Comparison of ENCODE assay signal across 8 cellular contexts in genomic region chr22:35399678-35400334, GRCh38. TPM values are rescaled to one million over a fixed set of nuclear protein-coding genes. Genes with fewer than 3 reads are reported as not detected.
DNase-seq lines count a peak whose midpoint lies in the region; ATAC-seq, FAIRE-seq and TF ChIP-seq lines count a peak whose summit lies in the region.

Gene MCM5 (plus strand): TSS chr22:35400140. CDS start chr22:35400439, 299 bp downstream.

- H3K9me3 ChIP-seq in HUES64 (ENCODE audit: insufficient read depth, low read depth, low read length): no peaks in the 10 kb centered on the region
- H3K9me3 ChIP-seq in OCI-LY1 (ENCODE audit: low read length): no peaks in the 10 kb centered on the region
- H3K9me3 ChIP-seq in endothelial cell of umbilical vein (replicated peaks; ENCODE audit: control insufficient read depth, insufficient read depth, low read length): no peaks in the 10 kb centered on the region

- CTCF ChIA-PET in endothelial cell of umbilical vein (lab: Charles Lee): no interaction called here

- peaks cover 13% of the 10 kb centered on the region for H3K79me2 ChIP-seq in OCI-LY1 (ENCODE audit: insufficient read depth, low read length)
- peaks cover 19% of the 10 kb centered on the region for H3K79me2 ChIP-seq in endothelial cell of umbilical vein (ENCODE audit: control insufficient read depth, insufficient read depth, low read length)

- H4K20me1 ChIP-seq in OCI-LY1 (ENCODE audit: insufficient read depth, low read length) (no peaks in the 10 kb centered on the region), endothelial cell of umbilical vein (replicated peaks; ENCODE audit: control insufficient read depth, extremely low read depth, insufficient read depth, low read length) (no peaks in the 10 kb centered on the region)

- H3K27me3 ChIP-seq in HUES64 (ENCODE audit: insufficient read depth, low read length): no peaks in the 10 kb centered on the region
- no peaks in the 10 kb centered on the region for H3K27me3 ChIP-seq in OCI-LY1 (ENCODE audit: insufficient read depth, low read length)
- H3K27me3 ChIP-seq in endothelial cell of umbilical vein (ENCODE audit: control insufficient read depth in 2 of 2, insufficient read depth in 2 of 2, low read length in 2 of 2): no peaks in the 10 kb centered on the region

- peak; percentile 90 for ATAC-seq in GM21423 (IDR thresholded peaks at IDR 0.05; ENCODE audit: unreplicated experiment)

- peak within 1 kb of the TSS; percentile 97 for H3K4me2 ChIP-seq in OCI-LY1 (ENCODE audit: low read length)
- H3K4me2 ChIP-seq in endothelial cell of umbilical vein (ENCODE audit: insufficient read depth, low read length): peak within 1 kb of the TSS; percentile 89

- BruUV-seq in endothelial cell of umbilical vein (replicated peaks; lab: Mats Ljungman, UMichigan): no TSS peak

- intact Hi-C loops in endothelial cell of umbilical vein (cut with micrococcal nuclease): loop anchor here (1.0 kb wide), 1 partner anchor 50 kb away; no protein-coding TSS in a partner anchor

- POLR2A ChIA-PET in endothelial cell of umbilical vein (lab: Charles Lee): no interaction called here

- WGBS in HUES64: 5% methylated on average over 51 of the region's 51 CpGs

- H3K27ac ChIP-seq in HUES64 (ENCODE audit: low read depth, low read length) (peak within 1 kb of the TSS; percentile 93), OCI-LY1 (ENCODE audit: low read depth, low read length, poor library complexity, severe bottlenecking) (peak within 1 kb of the TSS; percentile 96), endothelial cell of umbilical vein (ENCODE audit: insufficient read depth, low read depth, low read length) (peak within 1 kb of the TSS; percentile 82)

- dilution Hi-C loops in endothelial cell of umbilical vein (cut with MboI; ENCODE audit: extremely low pct_ligation_motif_present, low sequenced_read_pairs): no loop called here

- H2AFZ ChIP-seq in OCI-LY1 (ENCODE audit: low read length) (no peak within 1 kb of the TSS), endothelial cell of umbilical vein (ENCODE audit: low read depth, low read length) (peak within 1 kb of the TSS; percentile 98)

- H3K36me3 ChIP-seq in HUES64 (ENCODE audit: insufficient read depth, low read length) (peaks cover 39% of the 10 kb centered on the region), OCI-LY1 (ENCODE audit: insufficient read depth, low read length) (peaks cover 37% of the 10 kb centered on the region), endothelial cell of umbilical vein (ENCODE audit: control insufficient read depth in 2 of 2, extremely low read depth in 1 of 2, insufficient read depth in 2 of 2, low read length in 2 of 2) (peaks cover 0 to 4% of the 10 kb centered on the region in 2 experiments)

- no peaks in the 10 kb centered on the region for H3F3A ChIP-seq in OCI-LY1 (ENCODE audit: insufficient read depth, low read length)

- H3K9ac ChIP-seq in HUES64 (ENCODE audit: low read depth, low read length) (peak within 1 kb of the TSS; percentile 100), OCI-LY1 (ENCODE audit: low read length) (peak within 1 kb of the TSS; percentile 99), endothelial cell of umbilical vein (replicated peaks; ENCODE audit: extremely low read depth, insufficient read depth, low read length) (peak within 1 kb of the TSS; percentile 93)

- TF ChIP-seq CTCF in OCI-LY1 (IDR thresholded peaks at IDR 0.05; ENCODE audit: low read length) (no peak), endothelial cell of umbilical vein (IDR thresholded peaks at IDR 0.05; ENCODE audit: extremely low read depth in 1 of 2, insufficient read depth in 1 of 2, low read depth in 1 of 2, low read length in 2 of 2) (no peak)

- no peaks in the 10 kb centered on the region for H3K9me1 ChIP-seq in endothelial cell of umbilical vein (replicated peaks; ENCODE audit: control insufficient read depth, extremely low read depth, insufficient read depth, low read length)

- peak within 1 kb of the TSS; percentile 98 for H3K4me3 ChIP-seq in HUES64 (ENCODE audit: low read length)
- peak within 1 kb of the TSS; percentile 90 for H3K4me3 ChIP-seq in OCI-LY1 (ENCODE audit: low read depth, low read length, poor library complexity, severe bottlenecking)
- H3K4me3 ChIP-seq in endothelial cell of umbilical vein (replicated peaks in 1 of 3; ENCODE audit: insufficient read depth in 1 of 3, low read depth in 1 of 3, low read length in 3 of 3): peak within 1 kb of the TSS; percentile 80 to 99 (median 89)

- no peaks in the 10 kb centered on the region for H3K9me2 ChIP-seq in OCI-LY1 (ENCODE audit: low read depth, low read length)

- in situ Hi-C loops in Caki2 (cut with HindIII; ENCODE audit: low pct_unique_long_range_greater_than_20kb, low sequenced_read_pairs): loop anchor here (10.0 kb wide), 1 partner anchor 185 kb away; no protein-coding TSS in a partner anchor

- H3K4me1 ChIP-seq in HUES64 (ENCODE audit: insufficient read depth, low read length): peaks cover 23% of the 10 kb centered on the region
- peaks cover 59% of the 10 kb centered on the region for H3K4me1 ChIP-seq in OCI-LY1 (ENCODE audit: insufficient read depth, low read length, severe bottlenecking)
- peaks cover 17% of the 10 kb centered on the region for H3K4me1 ChIP-seq in endothelial cell of umbilical vein (ENCODE audit: control insufficient read depth, extremely low read depth, insufficient read depth, low read length)

- FAIRE-seq in endothelial cell of umbilical vein (lab: Jason Lieb, UNC): peak; percentile 99

- peak; percentile 67 for TF ChIP-seq POLR2A in endothelial cell of umbilical vein (IDR thresholded peaks at IDR 0.05; ENCODE audit: low read depth, low read length)

- DNase-seq in Caki2 (ENCODE audit: low read depth) (peak; percentile 98), endothelial cell of umbilical vein (ENCODE audit: low read depth, low spot score) (peak; percentile 98), midbrain (lab: John Stamatoyannopoulos, UW) (peak; percentile 98)
- peak; percentile 97 for DNase-seq in activated CD8-positive, alpha-beta memory T cell treated with anti-CD3 and anti-CD28 coated beads, Interleukin-2, amount 50 U/mL, for 48 hours
- peak; percentile 91 to 94 for DNase-seq in stimulated activated CD8-positive, alpha-beta memory T cell treated with anti-CD3 and anti-CD28 coated beads, Interleukin-2, amount 100 ng/mL, for 1 hour (ENCODE audit: low read depth in 2 of 2)

TF ChIP-seq in endothelial cell of umbilical vein, 7 proteins besides CTCF, POLR2A, EP300 and RAD21:
- TF ChIP-seq JUN (IDR thresholded peaks at IDR 0.05; ENCODE audit: borderline replicate concordance, insufficient read depth, insufficient read length, low read depth) (no peak), GATA2 (IDR thresholded peaks at IDR 0.05; ENCODE audit: insufficient read depth, insufficient read length, low read depth, low read length) (no peak), EZH2 (IDR thresholded peaks at IDR 0.05; ENCODE audit: borderline replicate concordance, low read depth, low read length, severe bottlenecking) (no peak), POLR2AphosphoS5 (IDR thresholded peaks at IDR 0.05; ENCODE audit: insufficient read depth, low read depth, low read length) (peak; percentile 53), MAX (IDR thresholded peaks at IDR 0.05; ENCODE audit: insufficient read depth, insufficient read length) (no peak), MYC (IDR thresholded peaks at IDR 0.05; ENCODE audit: low read depth, low read length) (no peak), FOS (IDR thresholded peaks at IDR 0.05; ENCODE audit: borderline replicate concordance, insufficient read depth, low read length) (no peak)

RNA-seq across cellular contexts. Expression of gene MCM5, which starts in this region (rescaled TPM):
- 134 and 177 TPM in 2 replicates for total RNA-seq in Caki2 (2014; rRNA removed; shearing (Covaris generic); ENCODE audit: low replicate concordance)
- polyA plus RNA-seq in HUES64 (2013, experiment 1 of 2): 173 TPM
- polyA plus RNA-seq in HUES64 (2013, experiment 2 of 2): 128 TPM
- total RNA-seq in endothelial cell of umbilical vein: 111 and 125 TPM in 2 replicates
- polyA plus RNA-seq in endothelial cell of umbilical vein: 67.8 and 69.5 TPM in 2 replicates
- 61.5 and 63.3 TPM in 2 replicates for polyA plus RNA-seq in endothelial cell of umbilical vein (2011; cell fraction: cytosol; rRNA removed)
- polyA plus RNA-seq in endothelial cell of umbilical vein (2011; cell fraction: nucleus; rRNA removed): 75.6 and 93.8 TPM in 2 replicates
- 45.7 and 52.6 TPM in 2 replicates for polyA plus RNA-seq in endothelial cell of umbilical vein (2012)
- 82.6 and 88.7 TPM in 2 replicates for polyA minus RNA-seq in endothelial cell of umbilical vein
- polyA minus RNA-seq in endothelial cell of umbilical vein (2011; cell fraction: cytosol; rRNA and poly(A)+ RNA removed): 98.1 TPM
- 49.0 and 54.1 TPM in 2 replicates for polyA minus RNA-seq in endothelial cell of umbilical vein (2011; cell fraction: nucleus; rRNA and poly(A)+ RNA removed)

Comparison
In these comparisons a context has a peak if more than half of its experiments do, and no peak if none do; other contexts are left out.
1. Peak in every context shown above with its lines: DNase-seq, ATAC-seq, H3K4me3 ChIP-seq and H3K27ac ChIP-seq.